In the genomic region with DNA sequence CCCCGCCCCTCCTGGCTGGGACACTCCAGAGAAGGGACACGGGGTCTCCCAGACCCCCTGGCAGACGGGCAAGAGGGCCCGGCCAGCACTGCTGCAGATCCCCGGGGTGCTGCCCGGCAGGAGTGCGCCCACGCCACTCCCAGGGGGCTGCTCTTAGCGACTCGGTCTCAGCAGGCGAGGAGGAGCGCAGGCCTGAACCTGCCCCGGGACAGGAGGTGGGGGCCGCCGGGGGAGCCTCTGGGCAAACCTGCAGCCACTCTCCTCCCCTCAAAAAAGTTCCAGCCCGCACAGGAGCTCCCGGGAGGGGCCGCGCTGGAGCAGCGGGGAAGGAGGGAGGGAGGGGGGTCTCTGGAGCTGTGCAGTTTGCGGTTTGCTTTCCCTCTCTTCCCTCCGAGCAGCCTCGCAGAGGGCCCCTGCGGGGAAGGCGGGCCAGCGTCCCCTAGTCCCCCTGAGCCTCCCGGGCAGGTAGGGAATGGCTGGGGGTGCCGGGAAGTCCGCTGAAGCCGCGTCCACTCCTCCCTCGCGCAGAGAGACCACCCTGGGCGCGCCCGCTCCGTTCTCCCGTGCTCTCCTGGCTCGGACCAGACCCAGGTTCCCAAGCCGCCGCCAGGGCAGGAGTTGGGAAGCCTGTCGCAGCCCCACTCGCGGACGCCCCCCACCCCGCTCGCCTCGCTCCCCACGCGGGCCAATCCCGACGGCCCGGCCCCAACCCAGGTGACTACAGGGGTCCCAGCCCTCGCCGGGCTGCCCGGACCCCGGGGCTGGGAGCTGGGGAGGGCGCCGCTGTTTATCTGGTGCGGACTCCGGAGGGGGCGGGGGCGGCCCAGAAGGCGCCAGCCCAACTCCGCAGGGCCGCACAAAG, we compare ENCODE assay signal across 8 cellular contexts. TPM values are rescaled to one million over a fixed set of nuclear protein-coding genes. Genes with fewer than 3 reads are reported as not detected.
DNase-seq lines count a peak whose midpoint lies in the region; ATAC-seq and TF ChIP-seq lines count a peak whose summit lies in the region.

No MANE protein-coding gene starts in this region.

- no peaks in the 10 kb centered on the region for H3K27me3 ChIP-seq in left ventricle myocardium inferior (ENCODE audit: low read depth)

- DNase-seq in EH (ENCODE audit: low read depth) (peak; percentile 12), left ventricle myocardium inferior (no peak), retina (peak; percentile 75), SIG-M5 (lab: John Stamatoyannopoulos, UW) (no peak), dedifferentiated amniotic fluid mesenchymal stem cell (ENCODE audit: extremely low spot score) (no peak)

- no peak for TF ChIP-seq CTCF in left ventricle myocardium inferior (IDR thresholded peaks at IDR 0.05; ENCODE audit: borderline replicate concordance)

- peaks cover 36% of the 10 kb centered on the region for H3K36me3 ChIP-seq in left ventricle myocardium inferior

- H3K27ac ChIP-seq in left ventricle myocardium inferior (replicated peaks), result peak overlapping the region; percentile 88

- no peaks in the 10 kb centered on the region for H3K9me3 ChIP-seq in left ventricle myocardium inferior (replicated peaks)

- peak overlapping the region; percentile 69 for H3K4me3 ChIP-seq in left ventricle myocardium inferior

- intact Hi-C loops in left ventricle myocardium inferior (cut with micrococcal nuclease), result no loop called here

- peaks cover 82% of the 10 kb centered on the region for H3K4me1 ChIP-seq in left ventricle myocardium inferior

- ATAC-seq in SK-N-SH treated with all-trans-retinoic acid at 6 μM for 48 hours, result peak; percentile 1; the same call in 1 of the 3 replicates
- ATAC-seq in GM18511 (IDR thresholded peaks at IDR 0.05; ENCODE audit: unreplicated experiment), result no peak
- no peak for ATAC-seq in HG03469 (IDR thresholded peaks at IDR 0.05; ENCODE audit: unreplicated experiment)

TF ChIP-seq in SK-N-SH treated with all-trans-retinoic acid at 6 μM for 48 hours, 23 proteins besides CTCF, POLR2A, EP300 and RAD21:
- no peak for TF ChIP-seq ZNF70 (CRISPR knock-in tag; IDR thresholded peaks at IDR 0.05)
- TF ChIP-seq, protein P1, sequence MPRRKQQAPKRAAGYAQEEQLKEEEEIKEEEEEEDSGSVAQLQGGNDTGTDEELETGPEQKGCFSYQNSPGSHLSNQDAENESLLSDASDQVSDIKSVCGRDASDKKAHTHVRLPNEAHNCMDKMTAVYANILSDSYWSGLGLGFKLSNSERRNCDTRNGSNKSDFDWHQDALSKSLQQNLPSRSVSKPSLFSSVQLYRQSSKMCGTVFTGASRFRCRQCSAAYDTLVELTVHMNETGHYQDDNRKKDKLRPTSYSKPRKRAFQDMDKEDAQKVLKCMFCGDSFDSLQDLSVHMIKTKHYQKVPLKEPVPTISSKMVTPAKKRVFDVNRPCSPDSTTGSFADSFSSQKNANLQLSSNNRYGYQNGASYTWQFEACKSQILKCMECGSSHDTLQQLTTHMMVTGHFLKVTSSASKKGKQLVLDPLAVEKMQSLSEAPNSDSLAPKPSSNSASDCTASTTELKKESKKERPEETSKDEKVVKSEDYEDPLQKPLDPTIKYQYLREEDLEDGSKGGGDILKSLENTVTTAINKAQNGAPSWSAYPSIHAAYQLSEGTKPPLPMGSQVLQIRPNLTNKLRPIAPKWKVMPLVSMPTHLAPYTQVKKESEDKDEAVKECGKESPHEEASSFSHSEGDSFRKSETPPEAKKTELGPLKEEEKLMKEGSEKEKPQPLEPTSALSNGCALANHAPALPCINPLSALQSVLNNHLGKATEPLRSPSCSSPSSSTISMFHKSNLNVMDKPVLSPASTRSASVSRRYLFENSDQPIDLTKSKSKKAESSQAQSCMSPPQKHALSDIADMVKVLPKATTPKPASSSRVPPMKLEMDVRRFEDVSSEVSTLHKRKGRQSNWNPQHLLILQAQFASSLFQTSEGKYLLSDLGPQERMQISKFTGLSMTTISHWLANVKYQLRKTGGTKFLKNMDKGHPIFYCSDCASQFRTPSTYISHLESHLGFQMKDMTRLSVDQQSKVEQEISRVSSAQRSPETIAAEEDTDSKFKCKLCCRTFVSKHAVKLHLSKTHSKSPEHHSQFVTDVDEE (CRISPR knock-in tag; IDR thresholded peaks at IDR 0.05), result no peak
- TF ChIP-seq RARB (CRISPR knock-in tag; IDR thresholded peaks at IDR 0.05), result no peak
- TF ChIP-seq TCF4 (CRISPR knock-in tag; IDR thresholded peaks at IDR 0.05; ENCODE audit: borderline replicate concordance), result no peak
- TF ChIP-seq GLIS3 (CRISPR knock-in tag; IDR thresholded peaks at IDR 0.05), result no peak
- TF ChIP-seq, protein P2, sequence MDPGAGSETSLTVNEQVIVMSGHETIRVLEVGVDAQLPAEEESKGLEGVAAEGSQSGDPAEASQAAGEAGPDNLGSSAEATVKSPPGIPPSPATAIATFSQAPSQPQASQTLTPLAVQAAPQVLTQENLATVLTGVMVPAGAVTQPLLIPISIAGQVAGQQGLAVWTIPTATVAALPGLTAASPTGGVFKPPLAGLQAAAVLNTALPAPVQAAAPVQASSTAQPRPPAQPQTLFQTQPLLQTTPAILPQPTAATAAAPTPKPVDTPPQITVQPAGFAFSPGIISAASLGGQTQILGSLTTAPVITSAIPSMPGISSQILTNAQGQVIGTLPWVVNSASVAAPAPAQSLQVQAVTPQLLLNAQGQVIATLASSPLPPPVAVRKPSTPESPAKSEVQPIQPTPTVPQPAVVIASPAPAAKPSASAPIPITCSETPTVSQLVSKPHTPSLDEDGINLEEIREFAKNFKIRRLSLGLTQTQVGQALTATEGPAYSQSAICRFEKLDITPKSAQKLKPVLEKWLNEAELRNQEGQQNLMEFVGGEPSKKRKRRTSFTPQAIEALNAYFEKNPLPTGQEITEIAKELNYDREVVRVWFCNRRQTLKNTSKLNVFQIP (CRISPR knock-in tag; IDR thresholded peaks at IDR 0.05; ENCODE audit: borderline replicate concordance, low read depth), result no peak
- no peak for TF ChIP-seq ZFP30 (CRISPR knock-in tag; IDR thresholded peaks at IDR 0.05)
- no peak for TF ChIP-seq TOX (CRISPR knock-in tag; IDR thresholded peaks at IDR 0.05; ENCODE audit: borderline replicate concordance)
- no peak for TF ChIP-seq ZC3H10 (CRISPR knock-in tag; IDR thresholded peaks at IDR 0.05)
- TF ChIP-seq ZFP3 (CRISPR knock-in tag; IDR thresholded peaks at IDR 0.05), result no peak
- no peak for TF ChIP-seq CSDC2 (CRISPR knock-in tag; IDR thresholded peaks at IDR 0.05)
- TF ChIP-seq ZNF565 (CRISPR knock-in tag; conservative IDR thresholded peaks at IDR 0.05; ENCODE audit: low read depth), result no peak
- no peak for TF ChIP-seq ZNF8 (CRISPR knock-in tag; IDR thresholded peaks at IDR 0.05)

RNA-seq across cellular contexts. Expression of a gene that starts 44.2 kb away (rescaled TPM):
- total RNA-seq in left ventricle myocardium inferior, result 29.5 TPM

Comparison
In these comparisons a context has a peak if more than half of its experiments do, and no peak if none do; other contexts are left out.
1. DNase-seq: peak in EH (single experiment) and retina (single experiment); none in left ventricle myocardium inferior (single experiment), SIG-M5 (single experiment) and dedifferentiated amniotic fluid mesenchymal stem cell (single experiment).